ENCODE assay signal across 8 cellular contexts in the genomic region with DNA sequence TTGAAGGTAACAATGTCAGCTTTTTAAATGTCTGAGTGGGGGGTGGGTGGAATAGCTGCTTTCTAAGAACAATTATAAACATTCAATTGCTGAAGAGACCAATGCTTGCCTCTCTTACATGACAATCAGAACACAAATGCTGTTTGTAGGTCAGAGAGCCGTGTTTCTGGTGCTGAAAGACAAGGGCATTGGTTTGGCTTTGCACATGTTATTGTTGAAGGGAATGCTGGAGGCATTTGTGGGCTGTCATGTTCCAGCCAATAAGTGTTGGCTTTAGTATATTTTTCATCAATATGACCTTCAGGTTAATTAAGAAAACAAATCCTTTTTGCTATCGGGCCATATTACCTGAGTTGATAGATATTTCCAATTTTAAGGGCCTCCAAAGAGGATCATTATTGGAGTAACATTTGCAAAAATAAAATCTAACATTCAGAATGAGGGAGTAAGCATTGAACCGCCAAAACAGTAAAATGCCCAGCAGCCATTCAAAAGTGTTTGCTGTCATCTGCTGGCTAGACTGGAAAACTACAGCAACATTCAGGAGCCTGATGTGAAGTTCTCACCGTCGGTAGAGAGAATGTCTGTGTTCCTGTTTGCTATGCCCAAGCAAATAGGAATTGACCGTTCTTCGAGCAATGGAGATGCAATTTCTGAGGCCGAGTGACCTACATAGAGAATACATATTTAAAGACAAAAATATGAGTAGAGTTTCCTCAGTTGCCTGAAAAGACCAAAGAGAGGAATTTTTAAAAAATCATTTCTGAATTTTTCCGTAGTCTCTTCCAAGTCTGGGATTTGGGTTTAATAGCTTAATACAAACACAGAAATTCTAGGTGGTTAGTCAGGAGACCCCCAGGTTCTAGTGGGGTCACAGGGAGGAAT.
DNase-seq lines count a peak whose midpoint lies in the region; ATAC-seq and TF ChIP-seq lines count a peak whose summit lies in the region.

No MANE protein-coding gene starts in this region.

- no peak overlapping the region for H2AFZ ChIP-seq in mammary epithelial cell (ENCODE audit: low read depth, low read length)

- no peaks in the 10 kb centered on the region for H3K27me3 ChIP-seq in mammary epithelial cell (ENCODE audit: insufficient read depth, low read length)
- no peaks in the 10 kb centered on the region for H3K27me3 ChIP-seq in thoracic aorta (replicated peaks; ENCODE audit: insufficient read depth)

- POLR2A ChIA-PET in RWPE1 (lab: Yijun Ruan, JAX; ENCODE audit: low non-redundant PET): no interaction called here

- H3K36me3 ChIP-seq in mammary epithelial cell (ENCODE audit: insufficient read depth, low read length) (no peaks in the 10 kb centered on the region), thoracic aorta (no peaks in the 10 kb centered on the region)

- dilution Hi-C loops in mammary epithelial cell (cut with HindIII; ENCODE audit: low sequenced_read_pairs): no loop called here

- DNase-seq in activated gamma-delta T cell treated with Interleukin-2 at 50 U/mL for 16 hours: peak; percentile 26
- no peak for DNase-seq in activated gamma-delta T cell (lab: John Stamatoyannopoulos, UW)
- DNase-seq in HuH-7.5 (ENCODE audit: low spot score): peak; percentile 53
- peak; percentile 51 for DNase-seq in RWPE1 (ENCODE audit: low spot score)
- DNase-seq in mammary epithelial cell: peak; percentile 26
- DNase-seq in islet precursor cell: peak; percentile 72
- no peak for DNase-seq in thoracic aorta (ENCODE audit: low spot score)
- no peak for DNase-seq in GM19238 (ENCODE audit: insufficient read length, low spot score)

- no TSS peak for BruUV-seq in mammary epithelial cell (replicated peaks; lab: Mats Ljungman, UMichigan)

- H3K9me3 ChIP-seq in mammary epithelial cell (replicated peaks; ENCODE audit: insufficient read depth, low read length) (no peaks in the 10 kb centered on the region), thoracic aorta (no peaks in the 10 kb centered on the region)

- H4K20me1 ChIP-seq in mammary epithelial cell (ENCODE audit: insufficient read depth, low read length): no peaks in the 10 kb centered on the region

- no peaks in the 10 kb centered on the region for H3K79me2 ChIP-seq in mammary epithelial cell (ENCODE audit: insufficient read depth, low read length)

- H3K27ac ChIP-seq in RWPE1 (no peak overlapping the region), mammary epithelial cell (ENCODE audit: insufficient read depth, low read depth, low read length) (no peak overlapping the region), thoracic aorta (no peak overlapping the region)

- H3K4me3 ChIP-seq in mammary epithelial cell (replicated peaks in 1 of 3; ENCODE audit: insufficient read depth in 1 of 3, low read depth in 2 of 3, low read length in 3 of 3) (no peak overlapping the region), thoracic aorta (no peak overlapping the region)

- H3K4me2 ChIP-seq in mammary epithelial cell (ENCODE audit: insufficient read depth, low read depth, low read length): no peak overlapping the region

- CTCF ChIA-PET in RWPE1 (lab: Yijun Ruan, JAX) (interaction anchor here (0.7 to 1.4 kb wide), 2 partner anchors 221 to 466 kb away, joined by 3 to 9 read pairs; no protein-coding TSS in a partner anchor), mammary epithelial cell (lab: Charles Lee; ENCODE audit: low non-redundant PET) (no interaction called here)

- in situ Hi-C loops in mammary epithelial cell (cut with MboI; ENCODE audit: low sequenced_read_pairs in 2 of 2): loop anchor here (5.0 to 25.0 kb wide), 3 partner anchors 220 to 820 kb away; no protein-coding TSS in a partner anchor

- TF ChIP-seq CTCF in RWPE1 (conservative IDR thresholded peaks at IDR 0.05; ENCODE audit: low read depth) (peak; percentile 90), mammary epithelial cell (conservative IDR thresholded peaks at IDR 0.05 in 1 of 2, IDR thresholded peaks at IDR 0.05 in 1 of 2; ENCODE audit: extremely low read depth in 1 of 2, insufficient read depth in 1 of 2, low read depth in 1 of 2, low read length in 2 of 2) (peak; percentile 81 to 94), thoracic aorta (IDR thresholded peaks at IDR 0.05) (peak; percentile 47)

- no peaks in the 10 kb centered on the region for H3K4me1 ChIP-seq in mammary epithelial cell (ENCODE audit: insufficient read depth, low read length)
- H3K4me1 ChIP-seq in thoracic aorta (ENCODE audit: control insufficient read depth in 1 of 2, low read depth in 2 of 2): peaks cover 0 to 6% of the 10 kb centered on the region in 2 donors

- intact Hi-C loops in mammary epithelial cell (cut with micrococcal nuclease): loop anchor here (1.0 to 2.0 kb wide), 4 partner anchors 222 to 831 kb away; no protein-coding TSS in a partner anchor

- 3% methylated on average over 8 of the region's 9 CpGs for WGBS in mammary epithelial cell (ENCODE audit: low coverage, missing lambda C conversion rate)

- no peak overlapping the region for H3K9ac ChIP-seq in mammary epithelial cell (ENCODE audit: insufficient read depth, low read length)

- no peak for ATAC-seq in thoracic aorta (ENCODE audit: insufficient number of reproducible peaks, low FRiP score, low read depth)

Comparison
In these comparisons a context has a peak if more than half of its experiments do, and no peak if none do; other contexts are left out.
1. DNase-seq: peak in activated gamma-delta T cell treated with Interleukin-2 at 50 U/mL for 16 hours (single experiment), HuH-7.5 (single experiment), RWPE1 (single experiment), mammary epithelial cell (single experiment) and islet precursor cell (single experiment); none in activated gamma-delta T cell (single experiment), thoracic aorta (single experiment) and GM19238 (single experiment).
2. Peak in every context shown above with its lines, with median percentiles within 50 percentile points of each other: CTCF ChIP-seq.